In genomic region chr17:81034779-81035388, GRCh38 we compare ENCODE assay signal across 8 cellular contexts. TPM values are rescaled to one million over a fixed set of nuclear protein-coding genes. Genes with fewer than 3 reads are reported as not detected.
A peak's percentile ranks its signal among the peaks of the same experiment; 100 is the strongest.
DNase-seq lines count a peak whose midpoint lies in the region; ATAC-seq and TF ChIP-seq lines count a peak whose summit lies in the region.

Gene BAIAP2, plus strand, starts transcription at chr17:81035151. Its CDS starts 104 bp downstream, at chr17:81035255.

- no peaks in the 10 kb centered on the region for H3K36me3 Mint-ChIP-seq in HFFc6 (ENCODE audit: low read depth)

- H3K4me1 ChIP-seq in heart right ventricle (peaks cover 21 to 79% (median 69%) of the 10 kb centered on the region in 9 donors), tibial nerve (peaks cover 0 to 69% (median 34%) of the 10 kb centered on the region in 4 donors)

- DNase-seq in GM03348 (ENCODE audit: low spot score) (peak; percentile 100), HFFc6 (peak; percentile 85), NCI-H1417 (lab: John Stamatoyannopoulos, UW) (peak; percentile 89 to 95 (median 91)), T-helper 1 cell (peak; percentile 93 to 98 (median 97)), amniotic epithelial cell (ENCODE audit: low read depth) (peak; percentile 88), heart right ventricle (peak; percentile 98 to 99), posterior cingulate gyrus (peak; percentile 93 to 99 (median 97)), tibial nerve (ENCODE audit: low spot score in 2 of 2) (peak; percentile 93 to 96)

- peak; percentile 95 for TF ChIP-seq POLR2A in tibial nerve (IDR thresholded peaks at IDR 0.05)

- peaks cover 16% of the 10 kb centered on the region for H3K27me3 Mint-ChIP-seq in HFFc6 (ENCODE audit: insufficient read depth)

- H3K27me3 ChIP-seq in heart right ventricle, result peaks cover 0 to 17% (median 0%) of the 10 kb centered on the region in 7 donors
- no peaks in the 10 kb centered on the region for H3K27me3 ChIP-seq in tibial nerve

- TF ChIP-seq EP300 in tibial nerve (IDR thresholded peaks at IDR 0.05), result peak; percentile 13 to 99

- intact Hi-C loops in heart right ventricle (cut with DNase I), result loop anchor here in 1 of 10 donors (5.0 kb wide), 1 partner anchor 47 kb away; no protein-coding TSS in a partner anchor
- intact Hi-C loops in posterior cingulate gyrus (cut with DNase I), result no loop called here

- H3K9me3 ChIP-seq in heart right ventricle (no peaks in the 10 kb centered on the region), tibial nerve (no peaks in the 10 kb centered on the region)

- H3K4me3 ChIP-seq in heart right ventricle (peak within 1 kb of the TSS; percentile 44 to 77 (median 66)), tibial nerve (peak within 1 kb of the TSS; percentile 48 to 74 (median 60))

- TF ChIP-seq CTCF in HFFc6 (IDR thresholded peaks at IDR 0.05) (no peak), heart right ventricle (IDR thresholded peaks at IDR 0.05) (peak in 3 of 9 donors; percentile 12 to 28 (median 12)), tibial nerve (IDR thresholded peaks at IDR 0.05) (peak in 2 of 5 experiments; percentile 32 to 36)

- peak within 1 kb of the TSS; percentile 92 for H3K4me3 Mint-ChIP-seq in HFFc6

- peak; percentile 75 to 88 (median 83) for ATAC-seq in heart right ventricle

- H3K27ac ChIP-seq in heart right ventricle, result peak within 1 kb of the TSS; percentile 10 to 72 (median 63)
- peak within 1 kb of the TSS; percentile 21 to 88 (median 69) for H3K27ac ChIP-seq in tibial nerve

- no peaks in the 10 kb centered on the region for H3K9me3 Mint-ChIP-seq in HFFc6

- WGBS in heart right ventricle, 2 donors, result 0% methylated on average over 39 to 76 of the region's 76 CpGs
- WGBS in tibial nerve, 2 donors, result 1% methylated on average over 37 of the region's 76 CpGs; no CpG with 5 or more reads in 1 of the 2 donors

- peaks cover 47% of the 10 kb centered on the region for H3K4me1 Mint-ChIP-seq in HFFc6 (ENCODE audit: low read depth)

- H3K36me3 ChIP-seq in heart right ventricle (peaks cover 0 to 12% (median 0%) of the 10 kb centered on the region in 9 donors), tibial nerve (peaks cover 0 to 21% (median 0%) of the 10 kb centered on the region in 3 donors)

- peak within 1 kb of the TSS; percentile 71 for H3K27ac Mint-ChIP-seq in HFFc6

RNA-seq across cellular contexts. Expression of gene BAIAP2, which starts in this region (rescaled TPM):
- 10 to 100 TPM; 30.8 to 47.4 (median 35.9) TPM for total RNA-seq in HFFc6 (2021; fragmentation: NEBNext Ultra II Directional; extraction: Animal tissue kit (Norgen Biotek cat#: 25700))
- total RNA-seq in heart right ventricle (10 to 100 TPM in 9 of 10 donors, 1 to 10 TPM in 1; 9.5 to 25.8 (median 13.8) TPM), tibial nerve (10 to 100 TPM; 49.5 to 81.2 (median 66.9) TPM)
- polyA plus RNA-seq in heart right ventricle, result 10 to 100 TPM; 16.1 to 18.7 TPM

Comparison
In these comparisons a context has a peak if more than half of its experiments do, and no peak if none do; other contexts are left out.
1. Peak in every context shown above with its lines: DNase-seq, ATAC-seq, H3K4me3 ChIP-seq and H3K27ac ChIP-seq.